8 cellular contexts compared by ENCODE assay signal in genomic region chr1:145927073-145927886, GRCh38. TPM values are rescaled to one million over a fixed set of nuclear protein-coding genes. Genes with fewer than 3 reads are reported as not detected.
DNase-seq lines count a peak whose midpoint lies in the region; ATAC-seq and TF ChIP-seq lines count a peak whose summit lies in the region.

RBM8A (minus strand) TSS chr1:145927484; CDS start chr1:145927426, 58 bp downstream.

- H3K4me1 ChIP-seq in CD8-positive, alpha-beta memory T cell (ENCODE audit: insufficient read depth, low read length) = peaks cover 29% of the 10 kb centered on the region

- peak in 1 of 2 donors; percentile 96 for TF ChIP-seq POLR2A in lower leg skin (IDR thresholded peaks at IDR 0.05)

- peak in 1 of 3 donors; percentile 76 for TF ChIP-seq CTCF in lower leg skin (IDR thresholded peaks at IDR 0.05)

- peaks cover 10 to 22% (median 20%) of the 10 kb centered on the region in 3 donors for H3K4me1 Mint-ChIP-seq in CD8-positive, alpha-beta memory T cell
- H3K4me1 Mint-ChIP-seq in activated CD4-positive, alpha-beta memory T cell treated with anti-CD3 and anti-CD28 coated beads for 36 hours (ENCODE audit: low read depth) = peaks cover 25% of the 10 kb centered on the region

- H3K27ac ChIP-seq in CD8-positive, alpha-beta memory T cell (ENCODE audit: low read depth, low read length) = peak within 1 kb of the TSS; percentile 93

- no peaks in the 10 kb centered on the region for H3K27me3 Mint-ChIP-seq in CD8-positive, alpha-beta memory T cell
- H3K27me3 Mint-ChIP-seq in activated CD4-positive, alpha-beta memory T cell treated with anti-CD3 and anti-CD28 coated beads for 36 hours = no peaks in the 10 kb centered on the region

- no peaks in the 10 kb centered on the region for H3K9me3 Mint-ChIP-seq in CD8-positive, alpha-beta memory T cell
- H3K9me3 Mint-ChIP-seq in activated CD4-positive, alpha-beta memory T cell treated with anti-CD3 and anti-CD28 coated beads for 36 hours = no peaks in the 10 kb centered on the region

- no peaks in the 10 kb centered on the region for H3K27me3 ChIP-seq in CD8-positive, alpha-beta memory T cell (ENCODE audit: insufficient read depth, low read length, poor library complexity, severe bottlenecking)

- 0 to 1% methylated on average over 41 of the region's 41 CpGs for WGBS in lower leg skin, 2 donors

- POLR2A ChIA-PET in CD8-positive, alpha-beta memory T cell (lab: Charles Lee) = interaction anchor here (0.6 to 3.9 kb wide), 23 partner anchors 9 to 110 kb away, joined by 3 to 87 read pairs (median 6); partner anchors contain the start of genes ANKRD34A, ANKRD35, LIX1L and NUDT17
- POLR2A ChIA-PET in activated CD4-positive, alpha-beta memory T cell treated with anti-CD3 and anti-CD28 coated beads for 36 hours (lab: Charles Lee) = interaction anchor here (0.6 to 2.5 kb wide), 14 partner anchors 8 to 125 kb away, joined by 3 to 62 read pairs (median 9); partner anchors contain the start of genes ANKRD34A, LIX1L, NUDT17 and PEX11B

- DNase-seq in CD8-positive, alpha-beta memory T cell = peak; percentile 85 to 97 (median 96)
- DNase-seq in HK-2 (ENCODE audit: unreplicated experiment) (peak; percentile 93), NCI-H82 treated with DMSO at 0.1 percent for 48 hours (lab: John Stamatoyannopoulos, UW; ENCODE audit: unreplicated experiment) (peak; percentile 99), ecto neural progenitor cell (ENCODE audit: low spot score) (peak; percentile 92), lower leg skin (ENCODE audit: low spot score in 2 of 2) (peak; percentile 98 to 99)
- DNase-seq in activated CD4-positive, alpha-beta memory T cell treated with anti-CD3 and anti-CD28 coated beads for 36 hours = peak; percentile 97
- DNase-seq in stimulated activated CD4-positive, alpha-beta T cell treated with anti-CD3 and anti-CD28 coated beads, Interleukin-4, amount 100 ng/mL, for 48 hours (ENCODE audit: low read depth in 2 of 2) = peak; percentile 82 to 91

- H3K36me3 ChIP-seq in CD8-positive, alpha-beta memory T cell (ENCODE audit: insufficient read depth, low read length) = peaks cover 9% of the 10 kb centered on the region

- H3K27ac Mint-ChIP-seq in CD8-positive, alpha-beta memory T cell = peak within 1 kb of the TSS in 4 of 8 donors; percentile 74 to 92 (median 82)
- H3K27ac Mint-ChIP-seq in activated CD4-positive, alpha-beta memory T cell treated with anti-CD3 and anti-CD28 coated beads for 36 hours = no peak within 1 kb of the TSS

- peak within 1 kb of the TSS; percentile 89 for H3K4me3 ChIP-seq in CD8-positive, alpha-beta memory T cell (ENCODE audit: low read length)
- peak within 1 kb of the TSS; percentile 51 for H3K4me3 ChIP-seq in lower leg skin (ENCODE audit: low read depth, poor library complexity, severe bottlenecking)

- no peaks in the 10 kb centered on the region for H3K9me3 ChIP-seq in CD8-positive, alpha-beta memory T cell (ENCODE audit: low read length)

- CTCF ChIA-PET in CD8-positive, alpha-beta memory T cell (lab: Charles Lee) = interaction anchor here (0.7 to 2.3 kb wide), 21 partner anchors 9 to 81 kb away, joined by 3 to 24 read pairs (median 7); partner anchors contain the start of genes ANKRD34A, ITGA10, LIX1L and NUDT17
- CTCF ChIA-PET in activated CD4-positive, alpha-beta memory T cell treated with anti-CD3 and anti-CD28 coated beads for 36 hours (lab: Charles Lee) = interaction anchor here (0.7 to 2.5 kb wide), 20 partner anchors 8 to 110 kb away, joined by 3 to 26 read pairs (median 5); partner anchors contain the start of genes ANKRD34A, ITGA10, LIX1L and NUDT17

- H3K36me3 Mint-ChIP-seq in CD8-positive, alpha-beta memory T cell = peaks cover 0 to 19% (median 3%) of the 10 kb centered on the region in 3 donors
- H3K36me3 Mint-ChIP-seq in activated CD4-positive, alpha-beta memory T cell treated with anti-CD3 and anti-CD28 coated beads for 36 hours = peaks cover 8% of the 10 kb centered on the region

- peak within 1 kb of the TSS in 3 of 7 donors; percentile 47 to 84 (median 57) for H3K4me3 Mint-ChIP-seq in CD8-positive, alpha-beta memory T cell
- no peak within 1 kb of the TSS for H3K4me3 Mint-ChIP-seq in activated CD4-positive, alpha-beta memory T cell treated with anti-CD3 and anti-CD28 coated beads for 36 hours

- peak; percentile 96 for ATAC-seq in GM19452 (IDR thresholded peaks at IDR 0.05; ENCODE audit: unreplicated experiment)

- intact Hi-C loops in activated CD4-positive, alpha-beta memory T cell treated with anti-CD3 and anti-CD28 coated beads for 36 hours (cut with micrococcal nuclease) = loop anchor here (2.0 kb wide), 3 partner anchors 30 to 80 kb away; partner anchors contain the start of gene PIAS3
- intact Hi-C loops in lower leg skin (cut with DNase I; ENCODE audit: low total_unique reads) = no loop called here

RNA-seq across cellular contexts. Expression of gene RBM8A, which starts in this region (rescaled TPM):
- total RNA-seq in CD8-positive, alpha-beta memory T cell = 100 to 1,000 TPM; 387 to 397 TPM
- 192 TPM for polyA plus RNA-seq in CD8-positive, alpha-beta memory T cell
- total RNA-seq in activated CD4-positive, alpha-beta memory T cell treated with anti-CD3 and anti-CD28 coated beads for 36 hours = 100 to 1,000 TPM; 275 to 277 TPM
- total RNA-seq in lower leg skin = 100 to 1,000 TPM; 120 to 176 (median 149) TPM

Comparison
In these comparisons a context has a peak if more than half of its experiments do, and no peak if none do; other contexts are left out.
1. Peak in every context shown above with its lines: DNase-seq, ATAC-seq, H3K4me3 ChIP-seq and H3K27ac ChIP-seq.